ENCODE assay signal across 2 cellular contexts in the genomic region with DNA sequence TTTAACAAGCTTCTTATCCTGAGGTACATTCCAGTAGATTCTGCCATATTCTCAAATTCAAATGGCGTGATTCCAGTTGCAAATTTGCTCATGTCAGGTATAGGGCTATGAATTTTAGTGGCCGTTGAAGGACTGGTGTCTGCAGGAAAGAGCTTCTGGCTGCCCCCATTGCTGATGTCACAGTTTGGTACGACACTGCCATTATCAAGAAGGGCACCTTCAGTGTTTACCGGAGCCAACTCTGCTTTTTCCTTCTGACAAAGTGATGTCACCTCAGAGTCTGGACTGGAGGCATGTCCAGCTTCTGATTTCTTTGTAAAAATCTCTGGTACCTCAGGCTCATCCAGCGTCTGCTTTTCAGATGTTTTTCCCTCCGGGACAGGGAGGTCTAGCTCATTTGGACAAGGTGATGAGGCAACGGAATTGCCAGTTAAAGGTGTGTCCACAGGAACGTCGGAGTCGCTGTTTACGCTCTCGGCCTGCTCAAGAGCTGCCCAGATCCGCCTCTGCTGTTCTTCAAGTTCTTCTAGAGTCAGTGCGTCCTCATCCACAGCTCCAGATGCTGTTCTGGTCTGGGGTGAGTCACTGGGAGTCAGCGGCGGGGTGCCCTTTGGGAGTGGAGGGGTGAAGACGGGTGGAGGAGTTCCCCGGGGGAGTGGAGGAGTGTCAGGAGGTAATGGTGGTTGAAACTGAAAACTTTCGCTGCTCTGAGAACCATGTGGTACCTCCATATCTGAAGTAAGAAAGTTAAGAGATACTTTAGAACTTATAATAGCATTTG.
TF ChIP-seq lines count a peak whose summit lies in the region.

No MANE protein-coding gene starts in this region.

TF ChIP-seq in GM12891, 5 proteins besides CTCF, POLR2A, EP300 and RAD21:
- TF ChIP-seq PAX5 (IDR thresholded peaks at IDR 0.05; ENCODE audit: insufficient read depth, low read length, severe bottlenecking) (no peak), TAF1 (IDR thresholded peaks at IDR 0.05; ENCODE audit: low read depth, low read length) (no peak), SPI1 (IDR thresholded peaks at IDR 0.05; ENCODE audit: low read depth, low read length) (no peak), POLR2AphosphoS5 (IDR thresholded peaks at IDR 0.05; ENCODE audit: low read depth, low read length) (0 out of 2 replicates have a peak, but pooled peaks have one; percentile 27), POU2F2 (IDR thresholded peaks at IDR 0.05; ENCODE audit: low read depth, low read length) (0 out of 2 replicates have a peak, but pooled peaks have one; percentile 35)

TF ChIP-seq in IMR-90, 13 proteins besides CTCF, POLR2A, EP300 and RAD21:
- TF ChIP-seq RCOR1 (IDR thresholded peaks at IDR 0.05; ENCODE audit: insufficient replicate concordance, low read length) (no peak), MXI1 (IDR thresholded peaks at IDR 0.05; ENCODE audit: borderline replicate concordance, low read depth, low read length) (no peak), SMC3 (IDR thresholded peaks at IDR 0.05; ENCODE audit: low read depth, low read length) (no peak), FOS (IDR thresholded peaks at IDR 0.05; ENCODE audit: low read depth, low read length) (no peak), CHD1 (IDR thresholded peaks at IDR 0.05; ENCODE audit: low read depth, low read length) (no peak), MAFK (IDR thresholded peaks at IDR 0.05; ENCODE audit: low read depth, low read length) (no peak), NFE2L2 (IDR thresholded peaks at IDR 0.05; ENCODE audit: low read depth, low read length) (no peak), RFX5 (IDR thresholded peaks at IDR 0.05; ENCODE audit: low read depth, low read length) (no peak), CEBPB (IDR thresholded peaks at IDR 0.05; ENCODE audit: low read depth, low read length) (no peak), MAZ (IDR thresholded peaks at IDR 0.05; ENCODE audit: borderline replicate concordance, low read depth, low read length) (no peak), BHLHE40 (IDR thresholded peaks at IDR 0.05; ENCODE audit: low read depth, low read length) (no peak), ELK1 (IDR thresholded peaks at IDR 0.05; ENCODE audit: borderline replicate concordance, low read depth, low read length) (no peak)
- TF ChIP-seq, protein P1, sequence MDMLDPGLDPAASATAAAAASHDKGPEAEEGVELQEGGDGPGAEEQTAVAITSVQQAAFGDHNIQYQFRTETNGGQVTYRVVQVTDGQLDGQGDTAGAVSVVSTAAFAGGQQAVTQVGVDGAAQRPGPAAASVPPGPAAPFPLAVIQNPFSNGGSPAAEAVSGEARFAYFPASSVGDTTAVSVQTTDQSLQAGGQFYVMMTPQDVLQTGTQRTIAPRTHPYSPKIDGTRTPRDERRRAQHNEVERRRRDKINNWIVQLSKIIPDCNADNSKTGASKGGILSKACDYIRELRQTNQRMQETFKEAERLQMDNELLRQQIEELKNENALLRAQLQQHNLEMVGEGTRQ (IDR thresholded peaks at IDR 0.05; ENCODE audit: low read depth, low read length) = no peak
